Comparison of ENCODE assay signal across 8 cellular contexts in genomic region chr1:149636286-149637122, GRCh38. TPM values are rescaled to one million over a fixed set of nuclear protein-coding genes. Genes with fewer than 3 reads are reported as not detected.
DNase-seq lines count a peak whose midpoint lies in the region; ATAC-seq and TF ChIP-seq lines count a peak whose summit lies in the region.
"Not testable (repeated sequence)": the region's sequence is repeated elsewhere in the genome, so short reads cannot be mapped to it uniquely, and the experiment has no call there.

No MANE protein-coding gene starts in this region.

- H3K27me3 Mint-ChIP-seq in H9 (ENCODE audit: low read depth); naive thymus-derived CD4-positive, alpha-beta T cell: not testable (repeated sequence)

- H2AK5ac ChIP-seq in H9 (ENCODE audit: insufficient read length, low read length) = not testable (repeated sequence)

- peak overlapping the region; percentile 100 for H3K18ac ChIP-seq in H9 (ENCODE audit: insufficient read length, low read depth, low read length)

- H3K27ac ChIP-seq in H9 (ENCODE audit: insufficient read length, low read depth, low read length) (peak overlapping the region; percentile 99), RWPE1 (peak overlapping the region; percentile 75)
- peak overlapping the region; percentile 95 for H3K27ac ChIP-seq in naive thymus-derived CD4-positive, alpha-beta T cell (ENCODE audit: low read depth, low read length)

- H3K4me1 ChIP-seq in H9 (ENCODE audit: insufficient read depth, low read length); Loucy (ENCODE audit: insufficient read depth, low read length, poor library complexity, severe bottlenecking); naive thymus-derived CD4-positive, alpha-beta T cell (ENCODE audit: control insufficient read depth in 2 of 2, insufficient read depth in 2 of 2, low read length in 2 of 2): not testable (repeated sequence)

- H3K4ac ChIP-seq in H9 (ENCODE audit: low read depth, low read length) = not testable (repeated sequence)

- not testable (repeated sequence) for H2AFZ ChIP-seq in H9 (ENCODE audit: low read length)
- peak overlapping the region; percentile 64; the same call in 1 of the 2 replicates for H2AFZ ChIP-seq in Loucy (ENCODE audit: low read length)

- H4K5ac ChIP-seq in H9 (ENCODE audit: insufficient read length, low read depth, low read length) = peak overlapping the region; percentile 100

- no CpG with 5 or more reads among the region's 41 CpGs for WGBS in H9 (ENCODE audit: extremely low coverage, insufficient read length, low lambda C conversion rate)

- not testable (repeated sequence) for H3K36me3 ChIP-seq in Loucy (ENCODE audit: insufficient read depth, low read length); naive thymus-derived CD4-positive, alpha-beta T cell (ENCODE audit: control insufficient read depth in 2 of 3, insufficient read depth in 3 of 3, low read length in 3 of 3)

- peak overlapping the region; percentile 100 for H3K14ac ChIP-seq in H9 (ENCODE audit: insufficient read depth, low read length)

- CTCF ChIA-PET in RWPE1 (lab: Yijun Ruan, JAX); naive thymus-derived CD4-positive, alpha-beta T cell (lab: Charles Lee): not testable (repeated sequence)

- peak overlapping the region; percentile 100 for H3K56ac ChIP-seq in H9 (ENCODE audit: insufficient read length, low read depth, low read length)

- intact Hi-C loops in naive thymus-derived CD4-positive, alpha-beta T cell (cut with micrococcal nuclease) = not testable (repeated sequence)

- H3K9me2 ChIP-seq in Loucy (replicated peaks; ENCODE audit: low read depth, low read length) = not testable (repeated sequence)

- not testable (repeated sequence) for H3K23ac ChIP-seq in H9 (ENCODE audit: insufficient read length, low read depth, low read length)

- peak overlapping the region; percentile 100 for H4K8ac ChIP-seq in H9 (replicated peaks; ENCODE audit: insufficient read length, low read depth, low read length)

- not testable (repeated sequence) for H4K20me1 ChIP-seq in H9 (ENCODE audit: control insufficient read depth, insufficient read depth, insufficient read length); Loucy (ENCODE audit: insufficient read depth, low read length, poor library complexity, severe bottlenecking)

- H2BK20ac ChIP-seq in H9 (ENCODE audit: low read depth, low read length, poor library complexity, severe bottlenecking) = not testable (repeated sequence)

- not testable (repeated sequence) for H3K23me2 ChIP-seq in H9 (ENCODE audit: insufficient read length, low read depth, low read length, poor library complexity, severe bottlenecking)

- H3F3A ChIP-seq in Loucy (ENCODE audit: low read depth) = not testable (repeated sequence)

- H3K9ac ChIP-seq in H9 (ENCODE audit: extremely low read depth, insufficient read length, low read length) (peak overlapping the region; percentile 99), Loucy (ENCODE audit: low read depth, low read length, poor library complexity, severe bottlenecking) (peak overlapping the region; percentile 75)

- H2BK5ac ChIP-seq in H9 (ENCODE audit: insufficient read length, low read length) = peak overlapping the region; percentile 100

- peaks cover 16 to 21% of the 10 kb centered on the region in 2 experiments for H3K4me1 Mint-ChIP-seq in H9
- peaks cover 8 to 50% (median 42%) of the 10 kb centered on the region in 7 donors for H3K4me1 Mint-ChIP-seq in naive thymus-derived CD4-positive, alpha-beta T cell

- H3K4me3 Mint-ChIP-seq in H9 = peak overlapping the region; percentile 92 to 95
- H3K4me3 Mint-ChIP-seq in naive thymus-derived CD4-positive, alpha-beta T cell = peak overlapping the region; percentile 87 to 99 (median 94)

- not testable (repeated sequence) for H2BK15ac ChIP-seq in H9 (ENCODE audit: low read depth, low read length)

- H3K4me2 ChIP-seq in H9 (ENCODE audit: insufficient read depth, insufficient read length, low read length) (peak overlapping the region; percentile 71), Loucy (ENCODE audit: low read depth, low read length, poor library complexity, severe bottlenecking) (peak overlapping the region; percentile 73)

- not testable (repeated sequence) for H3K79me2 ChIP-seq in H9 (ENCODE audit: insufficient read depth, low read length); Loucy (ENCODE audit: insufficient read depth, low read length)

- H3K9me3 Mint-ChIP-seq in H9; naive thymus-derived CD4-positive, alpha-beta T cell: not testable (repeated sequence)

- DNase-seq in EH (ENCODE audit: low read depth) (peak; percentile 86), H9 (peak; percentile 96), RWPE1 (ENCODE audit: low spot score) (peak; percentile 74), fibroblast of peridontal ligament (ENCODE audit: extremely low read depth) (peak; percentile 82)
- DNase-seq in activated T-helper 9 cell treated with anti-CD3 and anti-CD28 coated beads, Interleukin-2, amount 50 U/mL, for 16 hours (ENCODE audit: low read depth) = peak; percentile 83
- DNase-seq in naive thymus-derived CD4-positive, alpha-beta T cell = peak; percentile 74 to 94 (median 91)
- DNase-seq in stimulated activated CD8-positive, alpha-beta memory T cell treated with anti-CD3 and anti-CD28 coated beads, Interleukin-7, amount 100 ng/mL, for 4 hours (ENCODE audit: low read depth in 2 of 2) = peak; percentile 85 to 86

- not testable (repeated sequence) for H3K9me3 ChIP-seq in H9 (ENCODE audit: control insufficient read depth, low read depth, low read length); Loucy (ENCODE audit: insufficient read depth, low read depth, low read length); naive thymus-derived CD4-positive, alpha-beta T cell (ENCODE audit: control insufficient read depth in 2 of 3, low read length in 3 of 3)

- H3K27me3 ChIP-seq in H9 (ENCODE audit: insufficient read depth, low read length); Loucy (ENCODE audit: insufficient read depth, low read length, poor library complexity, severe bottlenecking); naive thymus-derived CD4-positive, alpha-beta T cell (ENCODE audit: control insufficient read depth in 2 of 2, insufficient read depth in 2 of 2, low read length in 2 of 2): not testable (repeated sequence)

- H4K91ac ChIP-seq in H9 (ENCODE audit: insufficient read length, low read depth, low read length) = not testable (repeated sequence)

- H2BK120ac ChIP-seq in H9 (ENCODE audit: low read depth, low read length, poor library complexity, severe bottlenecking) = peak overlapping the region; percentile 93

- H3K4me3 ChIP-seq in Loucy (ENCODE audit: low read length, poor library complexity, severe bottlenecking) = peak overlapping the region; percentile 80
- peak overlapping the region; percentile 72 for H3K4me3 ChIP-seq in naive thymus-derived CD4-positive, alpha-beta T cell (ENCODE audit: low read length)

- H3K27ac Mint-ChIP-seq in H9 = peak overlapping the region; percentile 100
- peak overlapping the region; percentile 96 to 100 (median 99) for H3K27ac Mint-ChIP-seq in naive thymus-derived CD4-positive, alpha-beta T cell

- H3K79me1 ChIP-seq in H9 (ENCODE audit: insufficient read depth, low read depth, low read length, poor library complexity, severe bottlenecking) = not testable (repeated sequence)

- POLR2A ChIA-PET in RWPE1 (lab: Yijun Ruan, JAX; ENCODE audit: low non-redundant PET); naive thymus-derived CD4-positive, alpha-beta T cell (lab: Charles Lee): not testable (repeated sequence)

- H3K36me3 Mint-ChIP-seq in H9 (ENCODE audit: insufficient read depth in 1 of 3, low read depth in 3 of 3) = not testable (repeated sequence)
- H3K36me3 Mint-ChIP-seq in naive thymus-derived CD4-positive, alpha-beta T cell = peaks cover 0 to 12% (median 0%) of the 10 kb centered on the region in 5 donors

- ATAC-seq in naive thymus-derived CD4-positive, alpha-beta T cell = peak; percentile 91

- not testable (repeated sequence) for TF ChIP-seq CTCF in H9 (conservative IDR thresholded peaks at IDR 0.05); Loucy (conservative IDR thresholded peaks at IDR 0.05; ENCODE audit: low read length); RWPE1 (conservative IDR thresholded peaks at IDR 0.05; ENCODE audit: low read depth)

- H3T11ph ChIP-seq in H9 (ENCODE audit: low read length) = not testable (repeated sequence)

- not testable (repeated sequence) for H2BK12ac ChIP-seq in H9 (ENCODE audit: insufficient read length, low read depth, low read length)

RNA-seq across cellular contexts. Expression of gene PPIAL4C, which starts 52.9 kb away (rescaled TPM):
- total RNA-seq in H9 (2021) = not detected in 2 replicates
- total RNA-seq in naive thymus-derived CD4-positive, alpha-beta T cell = 1 to 10 TPM in 2 of 5 experiments, not detected in 3; 2.0 to 2.4 TPM
- polyA plus RNA-seq in naive thymus-derived CD4-positive, alpha-beta T cell = not detected

Comparison
In these comparisons a context has a peak if more than half of its experiments do, and no peak if none do; other contexts are left out.
1. Peak in every context shown above with its lines: DNase-seq, ATAC-seq, H3K4me3 ChIP-seq and H3K27ac ChIP-seq.